2 cellular contexts compared by ENCODE assay signal in genomic region chr22:24380220-24381218, GRCh38.
TF ChIP-seq lines count a peak whose summit lies in the region.

No MANE protein-coding gene starts in this region.

TF ChIP-seq in endothelial cell of umbilical vein, 7 proteins besides CTCF, POLR2A, EP300 and RAD21 (continued from another document):
- TF ChIP-seq POLR2AphosphoS5 (IDR thresholded peaks at IDR 0.05; ENCODE audit: insufficient read depth, low read depth, low read length) (no peak), JUN (IDR thresholded peaks at IDR 0.05; ENCODE audit: borderline replicate concordance, insufficient read depth, insufficient read length, low read depth) (no peak), GATA2 (IDR thresholded peaks at IDR 0.05; ENCODE audit: insufficient read depth, insufficient read length, low read depth, low read length) (no peak), MYC (IDR thresholded peaks at IDR 0.05; ENCODE audit: low read depth, low read length) (no peak)

TF ChIP-seq in HEK293T, 16 proteins besides CTCF, POLR2A, EP300 and RAD21 (continued from another document):
- TF ChIP-seq ELF4 (IDR thresholded peaks at IDR 0.05), result no peak
- TF ChIP-seq FOXK2 (IDR thresholded peaks at IDR 0.05), result no peak
- no peak for TF ChIP-seq SP1 (IDR thresholded peaks at IDR 0.05)
- no peak for TF ChIP-seq ARNT (IDR thresholded peaks at IDR 0.05)
- no peak for TF ChIP-seq L3MBTL2 (conservative IDR thresholded peaks at IDR 0.05)
